In the genomic region with DNA sequence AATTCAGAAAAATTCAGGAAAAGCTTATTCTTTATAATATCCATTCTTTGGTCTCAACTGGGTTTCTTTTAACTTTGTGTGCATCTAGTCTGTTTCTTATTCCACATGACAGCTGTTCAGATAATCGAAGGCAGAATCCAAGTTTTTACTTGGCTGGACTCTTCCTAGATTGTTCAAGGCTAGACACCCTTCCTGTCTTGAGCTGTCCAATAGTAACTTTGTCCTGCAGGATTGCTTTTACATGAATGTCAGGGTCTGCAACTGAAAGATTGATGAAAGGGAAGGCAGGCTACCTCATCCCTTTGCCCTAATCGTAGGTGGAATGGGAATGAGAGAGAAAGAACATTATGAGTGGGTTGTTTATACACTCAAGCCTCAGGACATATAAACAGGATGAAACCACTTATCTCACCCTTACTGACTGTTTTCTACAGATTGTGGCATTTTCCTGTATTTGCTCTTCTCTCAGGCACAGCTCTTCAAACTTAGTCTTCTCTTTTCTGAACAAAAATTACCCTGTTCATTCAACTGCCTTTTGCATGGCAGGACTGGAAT, we compare ENCODE assay signal across 2 cellular contexts.
A peak's percentile ranks its signal among the peaks of the same experiment; 100 is the strongest.
TF ChIP-seq lines count a peak whose summit lies in the region.

No MANE protein-coding gene starts in this region.

TF ChIP-seq in liver, 16 proteins besides CTCF, POLR2A, EP300 and RAD21:
- TF ChIP-seq, protein P1, sequence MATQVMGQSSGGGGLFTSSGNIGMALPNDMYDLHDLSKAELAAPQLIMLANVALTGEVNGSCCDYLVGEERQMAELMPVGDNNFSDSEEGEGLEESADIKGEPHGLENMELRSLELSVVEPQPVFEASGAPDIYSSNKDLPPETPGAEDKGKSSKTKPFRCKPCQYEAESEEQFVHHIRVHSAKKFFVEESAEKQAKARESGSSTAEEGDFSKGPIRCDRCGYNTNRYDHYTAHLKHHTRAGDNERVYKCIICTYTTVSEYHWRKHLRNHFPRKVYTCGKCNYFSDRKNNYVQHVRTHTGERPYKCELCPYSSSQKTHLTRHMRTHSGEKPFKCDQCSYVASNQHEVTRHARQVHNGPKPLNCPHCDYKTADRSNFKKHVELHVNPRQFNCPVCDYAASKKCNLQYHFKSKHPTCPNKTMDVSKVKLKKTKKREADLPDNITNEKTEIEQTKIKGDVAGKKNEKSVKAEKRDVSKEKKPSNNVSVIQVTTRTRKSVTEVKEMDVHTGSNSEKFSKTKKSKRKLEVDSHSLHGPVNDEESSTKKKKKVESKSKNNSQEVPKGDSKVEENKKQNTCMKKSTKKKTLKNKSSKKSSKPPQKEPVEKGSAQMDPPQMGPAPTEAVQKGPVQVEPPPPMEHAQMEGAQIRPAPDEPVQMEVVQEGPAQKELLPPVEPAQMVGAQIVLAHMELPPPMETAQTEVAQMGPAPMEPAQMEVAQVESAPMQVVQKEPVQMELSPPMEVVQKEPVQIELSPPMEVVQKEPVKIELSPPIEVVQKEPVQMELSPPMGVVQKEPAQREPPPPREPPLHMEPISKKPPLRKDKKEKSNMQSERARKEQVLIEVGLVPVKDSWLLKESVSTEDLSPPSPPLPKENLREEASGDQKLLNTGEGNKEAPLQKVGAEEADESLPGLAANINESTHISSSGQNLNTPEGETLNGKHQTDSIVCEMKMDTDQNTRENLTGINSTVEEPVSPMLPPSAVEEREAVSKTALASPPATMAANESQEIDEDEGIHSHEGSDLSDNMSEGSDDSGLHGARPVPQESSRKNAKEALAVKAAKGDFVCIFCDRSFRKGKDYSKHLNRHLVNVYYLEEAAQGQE (IDR thresholded peaks at IDR 0.05), result peak; percentile 19
- TF ChIP-seq HNF4G (IDR thresholded peaks at IDR 0.05), result no peak

TF ChIP-seq in endothelial cell of umbilical vein, 7 proteins besides CTCF, POLR2A, EP300 and RAD21 (continued from another document):
- no peak for TF ChIP-seq MAX (IDR thresholded peaks at IDR 0.05; ENCODE audit: insufficient read depth, insufficient read length)
- no peak for TF ChIP-seq MYC (IDR thresholded peaks at IDR 0.05; ENCODE audit: low read depth, low read length)
- TF ChIP-seq JUN (IDR thresholded peaks at IDR 0.05; ENCODE audit: borderline replicate concordance, insufficient read depth, insufficient read length, low read depth), result no peak
- no peak for TF ChIP-seq GATA2 (IDR thresholded peaks at IDR 0.05; ENCODE audit: insufficient read depth, insufficient read length, low read depth, low read length)
